ENCODE assay signal across 8 cellular contexts in the genomic region with DNA sequence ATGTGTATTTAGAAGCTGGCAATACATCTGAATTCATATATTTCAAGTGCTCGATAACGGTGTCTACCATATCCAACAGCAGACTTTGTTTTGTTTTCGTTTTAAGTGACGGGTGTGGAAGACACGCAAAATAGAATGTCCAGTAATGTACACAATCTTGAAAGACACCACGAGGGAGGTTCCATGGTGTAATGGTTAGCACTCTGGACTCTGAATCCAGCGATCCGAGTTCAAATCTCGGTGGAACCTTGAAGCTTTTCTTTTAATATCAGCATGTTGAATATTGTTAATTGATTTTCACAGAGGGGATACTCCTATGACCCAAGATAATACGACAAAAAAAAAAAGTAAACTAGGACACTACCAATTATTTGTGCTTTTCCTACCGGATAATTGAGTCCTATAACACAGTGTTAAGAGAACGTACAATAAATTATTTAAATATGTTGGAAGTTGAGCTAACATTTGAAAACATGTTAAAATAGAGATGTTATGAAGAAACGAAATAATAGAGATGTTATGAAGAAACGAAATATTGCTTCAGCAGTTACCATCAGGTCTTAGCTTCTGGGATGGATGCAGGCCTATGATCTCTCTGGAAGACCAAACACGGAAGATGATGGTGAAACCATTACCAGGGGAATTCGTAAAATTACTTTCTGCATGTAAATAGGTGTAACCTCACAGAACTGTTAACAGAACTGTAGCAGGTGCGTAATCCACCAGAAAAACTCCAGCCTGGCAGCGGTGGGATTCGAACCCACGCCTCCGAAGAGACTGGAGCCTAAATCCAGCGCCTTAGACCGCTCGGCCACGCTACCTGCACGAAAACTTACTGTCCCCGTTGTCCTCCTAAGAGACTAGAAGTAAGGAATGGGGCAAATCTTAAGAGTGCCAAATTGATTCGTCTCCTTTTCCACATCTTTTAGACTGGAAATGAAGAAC. TPM values are rescaled to one million over a fixed set of nuclear protein-coding genes. Genes with fewer than 3 reads are reported as not detected.
DNase-seq lines count a peak whose midpoint lies in the region; ATAC-seq and TF ChIP-seq lines count a peak whose summit lies in the region.

No MANE protein-coding gene starts in this region.

- peaks cover 59% of the 10 kb centered on the region in 2 donors for H3K27me3 ChIP-seq in duodenal mucosa (ENCODE audit: control insufficient read depth in 1 of 2, insufficient read depth in 2 of 2, low read length in 2 of 2)

- DNase-seq in GM13976 (ENCODE audit: low spot score) (peak; percentile 67), NCI-H526 treated with DMSO at 0.1 percent for 48 hours (lab: John Stamatoyannopoulos, UW) (peak; percentile 69), lung microvascular endothelial cell (ENCODE audit: low read depth in 2 of 2) (peak; percentile 94 to 95)
- DNase-seq in activated CD4-positive, alpha-beta T cell treated with anti-CD3 and anti-CD28 coated beads, Interleukin-2, amount 50 U/mL, for 24 hours (ENCODE audit: low read depth in 1 of 2, low spot score in 1 of 2): peak; percentile 92 to 93
- peak; percentile 84 to 92 (median 85) for DNase-seq in stimulated activated CD4-positive, alpha-beta T cell treated with anti-CD3 and anti-CD28 coated beads, TNF-alpha, amount 100 ng/mL, for 24 hours (ENCODE audit: low read depth in 3 of 3)

- peak overlapping the region; percentile 80 to 82 for H3K4me3 ChIP-seq in duodenal mucosa (ENCODE audit: low read depth in 1 of 2, low read length in 2 of 2)

- no peaks in the 10 kb centered on the region for H3K36me3 ChIP-seq in duodenal mucosa (ENCODE audit: control insufficient read depth in 1 of 2, insufficient read depth in 2 of 2, low read length in 2 of 2)

- in situ Hi-C loops in GM13976 (cut with MboI; ENCODE audit: low sequenced_read_pairs, unreplicated experiment): no loop called here

- ATAC-seq in HG03442 (IDR thresholded peaks at IDR 0.05; ENCODE audit: unreplicated experiment) (peak; percentile 34), GM18873 (IDR thresholded peaks at IDR 0.05; ENCODE audit: low FRiP score, unreplicated experiment) (no peak)

- H3K9ac ChIP-seq in duodenal mucosa (ENCODE audit: low read depth in 1 of 2, low read length in 2 of 2): no peak overlapping the region

- no peaks in the 10 kb centered on the region for H3K9me3 ChIP-seq in duodenal mucosa (ENCODE audit: control insufficient read depth in 1 of 2, low read length in 2 of 2)

- no peak overlapping the region for H3K27ac ChIP-seq in duodenal mucosa (ENCODE audit: low read depth, low read length)

- peaks cover 52 to 65% of the 10 kb centered on the region in 2 donors for H3K4me1 ChIP-seq in duodenal mucosa (ENCODE audit: control insufficient read depth in 1 of 2, insufficient read depth in 2 of 2, low read length in 2 of 2)

- TF ChIP-seq CTCF in GM13976 (IDR thresholded peaks at IDR 0.05; ENCODE audit: borderline replicate concordance, control extremely low read depth, extremely low read depth, insufficient read depth, missing control alignments): no peak

RNA-seq across cellular contexts. Expression of gene ALOXE3, which starts 1.5 kb away (rescaled TPM):
- total RNA-seq in lung microvascular endothelial cell: under 0.01 TPM in 1 of 2 replicates, not detected in the other

RNA-seq across cellular contexts. Expression of gene HES7, which starts 4.1 kb away (rescaled TPM):
- 0.22 TPM in 1 of 2 replicates, not detected in the other for total RNA-seq in lung microvascular endothelial cell

RNA-seq across cellular contexts. Expression of gene ALOX12B, which starts 32.3 kb away (rescaled TPM):
- not detected in 2 replicates for total RNA-seq in lung microvascular endothelial cell

RNA-seq across cellular contexts. Expression of gene PER1, which starts 32.4 kb away (rescaled TPM):
- 5.2 and 10.7 TPM in 2 replicates for total RNA-seq in lung microvascular endothelial cell

RNA-seq across cellular contexts. Expression of gene VAMP2, which starts 42.9 kb away (rescaled TPM):
- total RNA-seq in lung microvascular endothelial cell: 2.8 and 4.6 TPM in 2 replicates
